7 cellular contexts compared by ENCODE assay signal in the genomic region with DNA sequence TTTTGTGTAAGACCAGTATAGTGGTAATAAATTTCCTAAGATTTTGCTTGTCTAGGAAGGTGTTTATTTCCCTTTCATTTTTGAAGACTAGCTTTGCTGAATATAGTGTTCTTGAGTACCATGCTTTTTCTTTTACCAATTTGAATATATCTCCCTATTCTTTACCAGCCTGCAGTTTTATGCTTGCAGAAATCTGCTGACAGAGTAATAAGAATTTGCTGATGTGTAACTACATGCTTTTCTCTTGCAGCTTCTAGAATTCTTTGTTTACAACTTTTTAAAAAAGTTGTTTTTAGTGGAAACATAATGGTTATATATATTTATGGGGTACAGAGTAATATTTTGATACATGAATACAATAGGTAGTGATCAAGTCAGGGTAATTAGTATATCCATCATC.
"Had no signal": no experiment of that assay in that cellular context is flagged by ENCODE, and none has a peak within 500 bp of the region (broad histone marks: within the 10 kb centered on the region; RNA-seq: fewer than 3 reads in every experiment).

No MANE protein-coding gene starts in this region.

- H3K9ac ChIP-seq: KMS-11 had no signal

- FAIRE-seq: HTR-8/SVneo had no signal

- H3K4me2 ChIP-seq: KMS-11 had no signal

- H3K4me3 ChIP-seq: K562 had no signal

- H3K27ac ChIP-seq: HL-60, KMS-11 had no signal

- DNase-seq: IMR-90, KBM-7, KG1 had no signal

- ATAC-seq: K562 had no signal
